Comparison of ENCODE assay signal across 3 cellular contexts in the genomic region with DNA sequence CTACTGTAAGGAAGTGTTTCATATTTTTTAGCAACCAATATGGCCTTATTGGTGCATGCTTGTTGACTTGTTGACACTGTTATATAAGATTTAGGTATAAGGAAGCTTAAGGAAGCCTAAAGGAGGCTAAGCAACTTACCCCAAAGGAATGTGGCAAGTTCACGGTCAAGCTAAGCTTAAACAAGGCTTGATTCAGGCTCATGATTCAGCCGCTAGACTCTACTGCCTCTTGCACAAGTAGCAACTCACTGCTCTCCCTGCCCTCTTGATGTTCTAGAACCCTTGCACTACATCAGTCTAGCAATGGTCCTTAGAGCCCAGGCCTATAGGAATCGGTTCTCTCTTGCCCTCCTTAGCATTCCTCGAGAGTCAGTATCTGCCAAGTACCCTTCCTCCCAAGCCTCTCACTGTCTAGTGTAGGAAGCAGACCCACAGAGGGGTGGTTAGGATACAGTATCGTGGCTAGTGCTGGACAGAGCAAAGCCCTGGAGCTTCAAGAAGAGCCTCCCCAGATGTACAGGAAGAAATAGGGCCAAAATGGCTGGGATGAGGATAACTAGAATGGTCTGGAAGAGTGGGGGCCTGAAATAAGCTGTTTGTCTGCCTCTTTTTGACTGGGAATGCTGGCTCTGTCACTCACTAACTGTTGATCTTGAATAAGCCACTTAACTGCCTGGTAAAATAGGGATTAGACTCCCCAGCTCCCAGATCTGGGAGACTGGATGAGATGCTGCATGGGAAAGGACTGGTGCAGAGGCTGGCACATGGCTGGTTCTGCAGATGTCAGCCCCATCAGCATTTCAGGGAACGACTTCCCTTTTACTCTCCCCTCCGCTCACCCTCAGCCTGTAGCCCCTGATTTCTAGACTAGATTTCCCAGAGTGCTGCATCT.
TF ChIP-seq lines count a peak whose summit lies in the region.

No MANE protein-coding gene starts in this region.

TF ChIP-seq in SK-N-SH, 30 proteins besides CTCF, POLR2A, EP300 and RAD21:
- TF ChIP-seq, protein P1, sequence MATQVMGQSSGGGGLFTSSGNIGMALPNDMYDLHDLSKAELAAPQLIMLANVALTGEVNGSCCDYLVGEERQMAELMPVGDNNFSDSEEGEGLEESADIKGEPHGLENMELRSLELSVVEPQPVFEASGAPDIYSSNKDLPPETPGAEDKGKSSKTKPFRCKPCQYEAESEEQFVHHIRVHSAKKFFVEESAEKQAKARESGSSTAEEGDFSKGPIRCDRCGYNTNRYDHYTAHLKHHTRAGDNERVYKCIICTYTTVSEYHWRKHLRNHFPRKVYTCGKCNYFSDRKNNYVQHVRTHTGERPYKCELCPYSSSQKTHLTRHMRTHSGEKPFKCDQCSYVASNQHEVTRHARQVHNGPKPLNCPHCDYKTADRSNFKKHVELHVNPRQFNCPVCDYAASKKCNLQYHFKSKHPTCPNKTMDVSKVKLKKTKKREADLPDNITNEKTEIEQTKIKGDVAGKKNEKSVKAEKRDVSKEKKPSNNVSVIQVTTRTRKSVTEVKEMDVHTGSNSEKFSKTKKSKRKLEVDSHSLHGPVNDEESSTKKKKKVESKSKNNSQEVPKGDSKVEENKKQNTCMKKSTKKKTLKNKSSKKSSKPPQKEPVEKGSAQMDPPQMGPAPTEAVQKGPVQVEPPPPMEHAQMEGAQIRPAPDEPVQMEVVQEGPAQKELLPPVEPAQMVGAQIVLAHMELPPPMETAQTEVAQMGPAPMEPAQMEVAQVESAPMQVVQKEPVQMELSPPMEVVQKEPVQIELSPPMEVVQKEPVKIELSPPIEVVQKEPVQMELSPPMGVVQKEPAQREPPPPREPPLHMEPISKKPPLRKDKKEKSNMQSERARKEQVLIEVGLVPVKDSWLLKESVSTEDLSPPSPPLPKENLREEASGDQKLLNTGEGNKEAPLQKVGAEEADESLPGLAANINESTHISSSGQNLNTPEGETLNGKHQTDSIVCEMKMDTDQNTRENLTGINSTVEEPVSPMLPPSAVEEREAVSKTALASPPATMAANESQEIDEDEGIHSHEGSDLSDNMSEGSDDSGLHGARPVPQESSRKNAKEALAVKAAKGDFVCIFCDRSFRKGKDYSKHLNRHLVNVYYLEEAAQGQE (IDR thresholded peaks at IDR 0.05; ENCODE audit: low read depth, low read length), result peak; percentile 69
- TF ChIP-seq MXI1 (IDR thresholded peaks at IDR 0.05; ENCODE audit: low read depth, low read length), result no peak
- no peak for TF ChIP-seq FOSL2 (IDR thresholded peaks at IDR 0.05; ENCODE audit: borderline replicate concordance, low read depth)

TF ChIP-seq in SK-N-SH treated with all-trans-retinoic acid at 6 μM for 48 hours, 23 proteins besides CTCF, POLR2A, EP300 and RAD21 (continued from another document):
- TF ChIP-seq ISL1 (CRISPR knock-in tag; IDR thresholded peaks at IDR 0.05) (no peak), TCF4 (CRISPR knock-in tag; IDR thresholded peaks at IDR 0.05; ENCODE audit: borderline replicate concordance) (no peak), GLIS3 (CRISPR knock-in tag; IDR thresholded peaks at IDR 0.05) (no peak), ZNF8 (CRISPR knock-in tag; IDR thresholded peaks at IDR 0.05) (no peak), ZC3H10 (CRISPR knock-in tag; IDR thresholded peaks at IDR 0.05) (no peak), ESRRG (CRISPR knock-in tag; IDR thresholded peaks at IDR 0.05) (no peak), ZFP3 (CRISPR knock-in tag; IDR thresholded peaks at IDR 0.05) (no peak), BACH2 (CRISPR knock-in tag; IDR thresholded peaks at IDR 0.05; ENCODE audit: borderline replicate concordance) (no peak)
- TF ChIP-seq, protein P2, sequence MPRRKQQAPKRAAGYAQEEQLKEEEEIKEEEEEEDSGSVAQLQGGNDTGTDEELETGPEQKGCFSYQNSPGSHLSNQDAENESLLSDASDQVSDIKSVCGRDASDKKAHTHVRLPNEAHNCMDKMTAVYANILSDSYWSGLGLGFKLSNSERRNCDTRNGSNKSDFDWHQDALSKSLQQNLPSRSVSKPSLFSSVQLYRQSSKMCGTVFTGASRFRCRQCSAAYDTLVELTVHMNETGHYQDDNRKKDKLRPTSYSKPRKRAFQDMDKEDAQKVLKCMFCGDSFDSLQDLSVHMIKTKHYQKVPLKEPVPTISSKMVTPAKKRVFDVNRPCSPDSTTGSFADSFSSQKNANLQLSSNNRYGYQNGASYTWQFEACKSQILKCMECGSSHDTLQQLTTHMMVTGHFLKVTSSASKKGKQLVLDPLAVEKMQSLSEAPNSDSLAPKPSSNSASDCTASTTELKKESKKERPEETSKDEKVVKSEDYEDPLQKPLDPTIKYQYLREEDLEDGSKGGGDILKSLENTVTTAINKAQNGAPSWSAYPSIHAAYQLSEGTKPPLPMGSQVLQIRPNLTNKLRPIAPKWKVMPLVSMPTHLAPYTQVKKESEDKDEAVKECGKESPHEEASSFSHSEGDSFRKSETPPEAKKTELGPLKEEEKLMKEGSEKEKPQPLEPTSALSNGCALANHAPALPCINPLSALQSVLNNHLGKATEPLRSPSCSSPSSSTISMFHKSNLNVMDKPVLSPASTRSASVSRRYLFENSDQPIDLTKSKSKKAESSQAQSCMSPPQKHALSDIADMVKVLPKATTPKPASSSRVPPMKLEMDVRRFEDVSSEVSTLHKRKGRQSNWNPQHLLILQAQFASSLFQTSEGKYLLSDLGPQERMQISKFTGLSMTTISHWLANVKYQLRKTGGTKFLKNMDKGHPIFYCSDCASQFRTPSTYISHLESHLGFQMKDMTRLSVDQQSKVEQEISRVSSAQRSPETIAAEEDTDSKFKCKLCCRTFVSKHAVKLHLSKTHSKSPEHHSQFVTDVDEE (CRISPR knock-in tag; IDR thresholded peaks at IDR 0.05), result no peak
- TF ChIP-seq, protein P3, sequence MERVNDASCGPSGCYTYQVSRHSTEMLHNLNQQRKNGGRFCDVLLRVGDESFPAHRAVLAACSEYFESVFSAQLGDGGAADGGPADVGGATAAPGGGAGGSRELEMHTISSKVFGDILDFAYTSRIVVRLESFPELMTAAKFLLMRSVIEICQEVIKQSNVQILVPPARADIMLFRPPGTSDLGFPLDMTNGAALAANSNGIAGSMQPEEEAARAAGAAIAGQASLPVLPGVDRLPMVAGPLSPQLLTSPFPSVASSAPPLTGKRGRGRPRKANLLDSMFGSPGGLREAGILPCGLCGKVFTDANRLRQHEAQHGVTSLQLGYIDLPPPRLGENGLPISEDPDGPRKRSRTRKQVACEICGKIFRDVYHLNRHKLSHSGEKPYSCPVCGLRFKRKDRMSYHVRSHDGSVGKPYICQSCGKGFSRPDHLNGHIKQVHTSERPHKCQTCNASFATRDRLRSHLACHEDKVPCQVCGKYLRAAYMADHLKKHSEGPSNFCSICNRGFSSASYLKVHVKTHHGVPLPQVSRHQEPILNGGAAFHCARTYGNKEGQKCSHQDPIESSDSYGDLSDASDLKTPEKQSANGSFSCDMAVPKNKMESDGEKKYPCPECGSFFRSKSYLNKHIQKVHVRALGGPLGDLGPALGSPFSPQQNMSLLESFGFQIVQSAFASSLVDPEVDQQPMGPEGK (CRISPR knock-in tag; IDR thresholded peaks at IDR 0.05; ENCODE audit: borderline replicate concordance), result no peak
- TF ChIP-seq, protein P4, sequence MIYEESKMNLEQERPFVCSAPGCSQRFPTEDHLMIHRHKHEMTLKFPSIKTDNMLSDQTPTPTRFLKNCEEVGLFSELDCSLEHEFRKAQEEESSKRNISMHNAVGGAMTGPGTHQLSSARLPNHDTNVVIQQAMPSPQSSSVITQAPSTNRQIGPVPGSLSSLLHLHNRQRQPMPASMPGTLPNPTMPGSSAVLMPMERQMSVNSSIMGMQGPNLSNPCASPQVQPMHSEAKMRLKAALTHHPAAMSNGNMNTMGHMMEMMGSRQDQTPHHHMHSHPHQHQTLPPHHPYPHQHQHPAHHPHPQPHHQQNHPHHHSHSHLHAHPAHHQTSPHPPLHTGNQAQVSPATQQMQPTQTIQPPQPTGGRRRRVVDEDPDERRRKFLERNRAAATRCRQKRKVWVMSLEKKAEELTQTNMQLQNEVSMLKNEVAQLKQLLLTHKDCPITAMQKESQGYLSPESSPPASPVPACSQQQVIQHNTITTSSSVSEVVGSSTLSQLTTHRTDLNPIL (CRISPR knock-in tag; IDR thresholded peaks at IDR 0.05; ENCODE audit: low read depth), result no peak

TF ChIP-seq in H1, 55 proteins besides CTCF, POLR2A, EP300 and RAD21:
- TF ChIP-seq SAP30 (IDR thresholded peaks at IDR 0.05; ENCODE audit: insufficient read depth, insufficient replicate concordance, low read length) (no peak), FOSL1 (IDR thresholded peaks at IDR 0.05; ENCODE audit: insufficient read depth, low read depth, low read length) (no peak), SIX5 (IDR thresholded peaks at IDR 0.05; ENCODE audit: low read depth, low read length) (no peak), NRF1 (IDR thresholded peaks at IDR 0.05; ENCODE audit: low read depth, low read length) (no peak), HDAC2 (IDR thresholded peaks at IDR 0.05; ENCODE audit: borderline replicate concordance in 1 of 2, low read depth in 2 of 2, low read length in 2 of 2) (no peak), EGR1 (IDR thresholded peaks at IDR 0.05; ENCODE audit: borderline replicate concordance, low read depth, low read length) (no peak), SUZ12 (IDR thresholded peaks at IDR 0.05; ENCODE audit: low read length) (no peak), GTF2F1 (IDR thresholded peaks at IDR 0.05; ENCODE audit: borderline replicate concordance, low read depth, low read length) (no peak), TEAD4 (IDR thresholded peaks at IDR 0.05; ENCODE audit: low read depth, low read length) (no peak), POU5F1 (IDR thresholded peaks at IDR 0.05; ENCODE audit: low read depth, low read length) (no peak), CHD1 (IDR thresholded peaks at IDR 0.05; ENCODE audit: low read depth, low read length) (no peak), KDM1A (IDR thresholded peaks at IDR 0.05; ENCODE audit: borderline replicate concordance, low read length) (no peak), JUN (IDR thresholded peaks at IDR 0.05; ENCODE audit: low read depth, low read length) (no peak), SP2 (IDR thresholded peaks at IDR 0.05; ENCODE audit: low read length) (no peak), YY1 (IDR thresholded peaks at IDR 0.05; ENCODE audit: low read depth, low read length) (no peak), MAFK (IDR thresholded peaks at IDR 0.05; ENCODE audit: low read depth, low read length) (no peak), RFX5 (IDR thresholded peaks at IDR 0.05; ENCODE audit: borderline replicate concordance, low read depth, low read length) (no peak)
- TF ChIP-seq, protein P5, sequence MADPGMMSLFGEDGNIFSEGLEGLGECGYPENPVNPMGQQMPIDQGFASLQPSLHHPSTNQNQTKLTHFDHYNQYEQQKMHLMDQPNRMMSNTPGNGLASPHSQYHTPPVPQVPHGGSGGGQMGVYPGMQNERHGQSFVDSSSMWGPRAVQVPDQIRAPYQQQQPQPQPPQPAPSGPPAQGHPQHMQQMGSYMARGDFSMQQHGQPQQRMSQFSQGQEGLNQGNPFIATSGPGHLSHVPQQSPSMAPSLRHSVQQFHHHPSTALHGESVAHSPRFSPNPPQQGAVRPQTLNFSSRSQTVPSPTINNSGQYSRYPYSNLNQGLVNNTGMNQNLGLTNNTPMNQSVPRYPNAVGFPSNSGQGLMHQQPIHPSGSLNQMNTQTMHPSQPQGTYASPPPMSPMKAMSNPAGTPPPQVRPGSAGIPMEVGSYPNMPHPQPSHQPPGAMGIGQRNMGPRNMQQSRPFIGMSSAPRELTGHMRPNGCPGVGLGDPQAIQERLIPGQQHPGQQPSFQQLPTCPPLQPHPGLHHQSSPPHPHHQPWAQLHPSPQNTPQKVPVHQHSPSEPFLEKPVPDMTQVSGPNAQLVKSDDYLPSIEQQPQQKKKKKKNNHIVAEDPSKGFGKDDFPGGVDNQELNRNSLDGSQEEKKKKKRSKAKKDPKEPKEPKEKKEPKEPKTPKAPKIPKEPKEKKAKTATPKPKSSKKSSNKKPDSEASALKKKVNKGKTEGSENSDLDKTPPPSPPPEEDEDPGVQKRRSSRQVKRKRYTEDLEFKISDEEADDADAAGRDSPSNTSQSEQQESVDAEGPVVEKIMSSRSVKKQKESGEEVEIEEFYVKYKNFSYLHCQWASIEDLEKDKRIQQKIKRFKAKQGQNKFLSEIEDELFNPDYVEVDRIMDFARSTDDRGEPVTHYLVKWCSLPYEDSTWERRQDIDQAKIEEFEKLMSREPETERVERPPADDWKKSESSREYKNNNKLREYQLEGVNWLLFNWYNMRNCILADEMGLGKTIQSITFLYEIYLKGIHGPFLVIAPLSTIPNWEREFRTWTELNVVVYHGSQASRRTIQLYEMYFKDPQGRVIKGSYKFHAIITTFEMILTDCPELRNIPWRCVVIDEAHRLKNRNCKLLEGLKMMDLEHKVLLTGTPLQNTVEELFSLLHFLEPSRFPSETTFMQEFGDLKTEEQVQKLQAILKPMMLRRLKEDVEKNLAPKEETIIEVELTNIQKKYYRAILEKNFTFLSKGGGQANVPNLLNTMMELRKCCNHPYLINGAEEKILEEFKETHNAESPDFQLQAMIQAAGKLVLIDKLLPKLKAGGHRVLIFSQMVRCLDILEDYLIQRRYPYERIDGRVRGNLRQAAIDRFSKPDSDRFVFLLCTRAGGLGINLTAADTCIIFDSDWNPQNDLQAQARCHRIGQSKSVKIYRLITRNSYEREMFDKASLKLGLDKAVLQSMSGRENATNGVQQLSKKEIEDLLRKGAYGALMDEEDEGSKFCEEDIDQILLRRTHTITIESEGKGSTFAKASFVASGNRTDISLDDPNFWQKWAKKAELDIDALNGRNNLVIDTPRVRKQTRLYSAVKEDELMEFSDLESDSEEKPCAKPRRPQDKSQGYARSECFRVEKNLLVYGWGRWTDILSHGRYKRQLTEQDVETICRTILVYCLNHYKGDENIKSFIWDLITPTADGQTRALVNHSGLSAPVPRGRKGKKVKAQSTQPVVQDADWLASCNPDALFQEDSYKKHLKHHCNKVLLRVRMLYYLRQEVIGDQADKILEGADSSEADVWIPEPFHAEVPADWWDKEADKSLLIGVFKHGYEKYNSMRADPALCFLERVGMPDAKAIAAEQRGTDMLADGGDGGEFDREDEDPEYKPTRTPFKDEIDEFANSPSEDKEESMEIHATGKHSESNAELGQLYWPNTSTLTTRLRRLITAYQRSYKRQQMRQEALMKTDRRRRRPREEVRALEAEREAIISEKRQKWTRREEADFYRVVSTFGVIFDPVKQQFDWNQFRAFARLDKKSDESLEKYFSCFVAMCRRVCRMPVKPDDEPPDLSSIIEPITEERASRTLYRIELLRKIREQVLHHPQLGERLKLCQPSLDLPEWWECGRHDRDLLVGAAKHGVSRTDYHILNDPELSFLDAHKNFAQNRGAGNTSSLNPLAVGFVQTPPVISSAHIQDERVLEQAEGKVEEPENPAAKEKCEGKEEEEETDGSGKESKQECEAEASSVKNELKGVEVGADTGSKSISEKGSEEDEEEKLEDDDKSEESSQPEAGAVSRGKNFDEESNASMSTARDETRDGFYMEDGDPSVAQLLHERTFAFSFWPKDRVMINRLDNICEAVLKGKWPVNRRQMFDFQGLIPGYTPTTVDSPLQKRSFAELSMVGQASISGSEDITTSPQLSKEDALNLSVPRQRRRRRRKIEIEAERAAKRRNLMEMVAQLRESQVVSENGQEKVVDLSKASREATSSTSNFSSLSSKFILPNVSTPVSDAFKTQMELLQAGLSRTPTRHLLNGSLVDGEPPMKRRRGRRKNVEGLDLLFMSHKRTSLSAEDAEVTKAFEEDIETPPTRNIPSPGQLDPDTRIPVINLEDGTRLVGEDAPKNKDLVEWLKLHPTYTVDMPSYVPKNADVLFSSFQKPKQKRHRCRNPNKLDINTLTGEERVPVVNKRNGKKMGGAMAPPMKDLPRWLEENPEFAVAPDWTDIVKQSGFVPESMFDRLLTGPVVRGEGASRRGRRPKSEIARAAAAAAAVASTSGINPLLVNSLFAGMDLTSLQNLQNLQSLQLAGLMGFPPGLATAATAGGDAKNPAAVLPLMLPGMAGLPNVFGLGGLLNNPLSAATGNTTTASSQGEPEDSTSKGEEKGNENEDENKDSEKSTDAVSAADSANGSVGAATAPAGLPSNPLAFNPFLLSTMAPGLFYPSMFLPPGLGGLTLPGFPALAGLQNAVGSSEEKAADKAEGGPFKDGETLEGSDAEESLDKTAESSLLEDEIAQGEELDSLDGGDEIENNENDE (IDR thresholded peaks at IDR 0.05; ENCODE audit: insufficient replicate concordance, low read length), result no peak
TF ChIP-seq in H1: peak in this region for 0.
